ENCODE assay signal across 7 cellular contexts in genomic region chr1:199691540-199691939, GRCh38.
DNase-seq lines count a peak whose midpoint lies in the region; ATAC-seq and TF ChIP-seq lines count a peak whose summit lies in the region.

No MANE protein-coding gene starts in this region.

- H3K4me3 ChIP-seq in choroid plexus epithelial cell (ENCODE audit: low read depth, low read length): no peak overlapping the region

- peak; percentile 93 for DNase-seq in HCEC 1CT
- peak; percentile 22 for DNase-seq in NCI-H2227 treated with DMSO at 0.1 percent for 48 hours (lab: John Stamatoyannopoulos, UW)
- DNase-seq in choroid plexus epithelial cell (ENCODE audit: low read depth): peak; percentile 86
- peak; percentile 96 for DNase-seq in renal cortical epithelial cell (ENCODE audit: low read depth)
- no peak for DNase-seq in G401 (ENCODE audit: low spot score)
- no peak for DNase-seq in epidermal melanocyte (ENCODE audit: insufficient read length, low spot score)

- in situ Hi-C loops in G401 (cut with HindIII; ENCODE audit: low sequenced_read_pairs): no loop called here

- peak; percentile 7 for TF ChIP-seq CTCF in choroid plexus epithelial cell (conservative IDR thresholded peaks at IDR 0.05; ENCODE audit: low read depth, low read length)

- ATAC-seq in GM21381 (IDR thresholded peaks at IDR 0.05; ENCODE audit: unreplicated experiment): no peak

Comparison
In these comparisons a context has a peak if more than half of its experiments do, and no peak if none do; other contexts are left out.
1. DNase-seq: peak in HCEC 1CT (single experiment), NCI-H2227 treated with DMSO at 0.1 percent for 48 hours (single experiment), choroid plexus epithelial cell (single experiment) and renal cortical epithelial cell (single experiment); none in G401 (single experiment) and epidermal melanocyte (single experiment).